ENCODE assay signal across 1 cellular context in the genomic region with DNA sequence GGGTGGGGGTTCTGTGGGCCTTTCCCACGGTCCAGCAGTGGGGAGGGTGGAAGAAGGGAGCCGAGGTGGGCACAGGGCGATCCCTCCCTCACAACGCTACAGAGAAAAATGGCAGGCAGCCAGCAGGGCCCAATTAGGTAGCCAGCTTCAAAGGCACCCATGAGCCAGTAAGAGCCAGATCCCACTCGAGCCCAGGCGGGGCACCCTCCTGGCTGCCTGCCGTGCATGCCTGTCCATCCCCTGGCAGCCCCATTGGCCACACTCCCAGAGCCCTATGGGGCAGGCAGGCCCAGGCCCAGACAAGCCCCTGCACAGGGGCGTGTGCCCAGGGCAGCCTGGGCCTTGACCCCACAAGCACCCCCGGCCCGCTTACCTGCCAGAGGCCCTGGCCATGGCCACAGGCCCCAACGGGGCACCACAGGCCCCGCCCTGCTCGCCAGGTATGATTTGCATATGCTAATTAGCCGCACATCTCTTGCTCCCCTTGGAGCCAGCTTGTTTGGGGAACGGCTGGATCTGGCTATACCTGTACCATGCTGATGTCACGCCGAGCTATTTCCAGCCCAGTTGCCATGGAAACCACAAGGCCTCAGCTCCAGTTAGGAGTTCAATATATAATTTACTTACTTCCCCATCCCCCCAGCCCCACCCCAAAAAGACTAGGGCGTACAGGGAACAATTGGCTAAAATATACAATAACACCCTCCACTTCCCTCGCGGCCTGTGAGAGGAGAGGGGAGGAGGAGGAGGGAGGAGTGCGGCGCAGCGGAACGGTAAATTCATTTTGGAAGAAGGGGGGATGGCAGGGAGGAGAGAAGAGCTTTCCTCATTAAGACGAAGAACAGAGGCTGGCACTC.
TF ChIP-seq lines count a peak whose summit lies in the region.

No MANE protein-coding gene starts in this region.

TF ChIP-seq in HEK293, 187 proteins besides CTCF, POLR2A, EP300 and RAD21 (continued from another document):
- TF ChIP-seq ZNF670 (tag by site-specific recombination; IDR thresholded peaks at IDR 0.05; ENCODE audit: low read depth) (no peak), ZBTB21 (tag by site-specific recombination; IDR thresholded peaks at IDR 0.05) (no peak), HOXD13 (CRISPR knock-in tag; IDR thresholded peaks at IDR 0.05; ENCODE audit: borderline replicate concordance) (no peak), SP2 (tag by site-specific recombination; IDR thresholded peaks at IDR 0.05) (peak; percentile 38; the same call in 1 of the 2 replicates), ZBTB8A (tag by site-specific recombination; IDR thresholded peaks at IDR 0.05) (peak; percentile 54; the same call in 1 of the 2 replicates)
- TF ChIP-seq, protein P1, sequence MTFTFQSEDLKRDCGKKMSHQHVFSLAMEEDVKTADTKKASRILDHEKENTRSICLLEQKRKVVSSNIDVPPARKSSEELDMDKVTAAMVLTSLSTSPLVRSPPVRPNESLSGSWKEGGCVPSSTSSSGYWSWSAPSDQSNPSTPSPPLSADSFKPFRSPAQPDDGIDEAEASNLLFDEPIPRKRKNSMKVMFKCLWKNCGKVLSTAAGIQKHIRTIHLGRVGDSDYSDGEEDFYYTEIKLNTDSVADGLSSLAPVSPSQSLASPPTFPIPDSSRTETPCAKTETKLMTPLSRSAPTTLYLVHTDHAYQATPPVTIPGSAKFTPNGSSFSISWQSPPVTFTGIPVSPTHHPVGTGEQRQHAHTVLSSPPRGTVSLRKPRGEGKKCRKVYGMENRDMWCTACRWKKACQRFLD (tag by site-specific recombination; IDR thresholded peaks at IDR 0.05), result no peak
- TF ChIP-seq, protein P2, sequence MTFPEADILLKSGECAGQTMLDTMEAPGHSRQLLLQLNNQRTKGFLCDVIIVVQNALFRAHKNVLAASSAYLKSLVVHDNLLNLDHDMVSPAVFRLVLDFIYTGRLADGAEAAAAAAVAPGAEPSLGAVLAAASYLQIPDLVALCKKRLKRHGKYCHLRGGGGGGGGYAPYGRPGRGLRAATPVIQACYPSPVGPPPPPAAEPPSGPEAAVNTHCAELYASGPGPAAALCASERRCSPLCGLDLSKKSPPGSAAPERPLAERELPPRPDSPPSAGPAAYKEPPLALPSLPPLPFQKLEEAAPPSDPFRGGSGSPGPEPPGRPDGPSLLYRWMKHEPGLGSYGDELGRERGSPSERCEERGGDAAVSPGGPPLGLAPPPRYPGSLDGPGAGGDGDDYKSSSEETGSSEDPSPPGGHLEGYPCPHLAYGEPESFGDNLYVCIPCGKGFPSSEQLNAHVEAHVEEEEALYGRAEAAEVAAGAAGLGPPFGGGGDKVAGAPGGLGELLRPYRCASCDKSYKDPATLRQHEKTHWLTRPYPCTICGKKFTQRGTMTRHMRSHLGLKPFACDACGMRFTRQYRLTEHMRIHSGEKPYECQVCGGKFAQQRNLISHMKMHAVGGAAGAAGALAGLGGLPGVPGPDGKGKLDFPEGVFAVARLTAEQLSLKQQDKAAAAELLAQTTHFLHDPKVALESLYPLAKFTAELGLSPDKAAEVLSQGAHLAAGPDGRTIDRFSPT (tag by site-specific recombination; IDR thresholded peaks at IDR 0.05), result peak; percentile 33; the same call in 1 of the 2 replicates
TF ChIP-seq in HEK293: peak in this region for 13.
